In genomic region chr20:31705191-31705590, GRCh38 we compare ENCODE assay signal across 10 cellular contexts. TPM values are rescaled to one million over a fixed set of nuclear protein-coding genes. Genes with fewer than 3 reads are reported as not detected.
A peak's percentile ranks its signal among the peaks of the same experiment; 100 is the strongest.
DNase-seq lines count a peak whose midpoint lies in the region; ATAC-seq and TF ChIP-seq lines count a peak whose summit lies in the region.
"Had no signal": no experiment of that assay in that cellular context is flagged by ENCODE, and none has a peak within 500 bp of the region (broad histone marks: within the 10 kb centered on the region; RNA-seq: fewer than 3 reads in every experiment).

No MANE protein-coding gene starts in this region.

- H3K4me1 ChIP-seq in Peyer's patch (peaks cover 0 to 65% (median 4%) of the 10 kb centered on the region in 4 donors), esophagus (ENCODE audit: control insufficient read depth in 2 of 2, insufficient read depth in 2 of 2, low read length in 1 of 2) (peaks cover 11 to 21% of the 10 kb centered on the region in 2 donors), psoas muscle (peaks cover 82% of the 10 kb centered on the region)

- peaks cover 100% of the 10 kb centered on the region for H3K36me3 Mint-ChIP-seq in Calu3 (ENCODE audit: insufficient read depth, unreplicated experiment)

- no peaks in the 10 kb centered on the region for H3K27me3 Mint-ChIP-seq in Calu3 (ENCODE audit: unreplicated experiment)

- peak overlapping the region; percentile 29 for H3K4me3 Mint-ChIP-seq in Calu3 (ENCODE audit: low read depth, unreplicated experiment)

- no peak for TF ChIP-seq CTCF in Calu3 (IDR thresholded peaks at IDR 0.05; ENCODE audit: unreplicated experiment)
- TF ChIP-seq CTCF in Peyer's patch (IDR thresholded peaks at IDR 0.05), result no peak
- TF ChIP-seq CTCF in psoas muscle (IDR thresholded peaks at IDR 0.05), result no peak

- DNase-seq in Calu3, result no peak
- no peak for DNase-seq in Peyer's patch
- DNase-seq in psoas muscle, result no peak
- no peak for DNase-seq in H7
- DNase-seq in NAMALWA (ENCODE audit: low spot score), result no peak
- DNase-seq in middle frontal gyrus (ENCODE audit: extremely low spot score, low spot score), result no peak
- DNase-seq: activated CD4-positive, alpha-beta T cell treated with anti-CD3 and anti-CD28 coated beads, Interleukin-2, amount 50 U/mL, for 1 hour; SJCRH30 had no signal

- BruUV-seq in Calu3 (replicated peaks; lab: Mats Ljungman, UMichigan), result TSS peak; percentile 99

- H3K4me1 Mint-ChIP-seq in Calu3 (ENCODE audit: low read depth, unreplicated experiment), result peaks cover 85% of the 10 kb centered on the region

- no peak for TF ChIP-seq POLR2A in Peyer's patch (IDR thresholded peaks at IDR 0.05)

- H3K36me3 ChIP-seq in Peyer's patch (peaks cover 0 to 29% (median 3%) of the 10 kb centered on the region in 3 donors), esophagus (ENCODE audit: control insufficient read depth in 2 of 2, insufficient read depth in 2 of 2, low read length in 1 of 2) (peaks cover 3 to 10% of the 10 kb centered on the region in 2 donors), psoas muscle (ENCODE audit: insufficient read depth in 1 of 2, low read depth in 1 of 2) (peaks cover 23% of the 10 kb centered on the region in 2 donors), H7 (replicated peaks; ENCODE audit: control insufficient read depth, insufficient read depth, low read length) (peaks cover 3% of the 10 kb centered on the region)

- no peaks in the 10 kb centered on the region for H3K9me3 Mint-ChIP-seq in Calu3 (ENCODE audit: low read depth, unreplicated experiment)

- no peaks in the 10 kb centered on the region for H3K27me3 ChIP-seq in Peyer's patch
- H3K27me3 ChIP-seq in esophagus (ENCODE audit: control insufficient read depth in 1 of 2, insufficient read depth in 2 of 2, low read length in 2 of 2), result no peaks in the 10 kb centered on the region
- H3K27me3 ChIP-seq in psoas muscle (ENCODE audit: insufficient read depth in 3 of 3, low read length in 2 of 3), result no peaks in the 10 kb centered on the region
- H3K27me3 ChIP-seq in H7 (ENCODE audit: control insufficient read depth, insufficient read depth, low read length), result no peaks in the 10 kb centered on the region
- H3K27me3 ChIP-seq: SJCRH30 had no signal

- H3K27ac ChIP-seq in Peyer's patch, result peak overlapping the region in 3 of 4 donors; percentile 56 to 92 (median 84)
- H3K27ac ChIP-seq in esophagus (ENCODE audit: low read depth in 2 of 2, low read length in 1 of 2), result peak overlapping the region; percentile 77 to 88
- peak overlapping the region; percentile 85 for H3K27ac ChIP-seq in psoas muscle
- H3K27ac ChIP-seq: SJCRH30 had no signal

- intact Hi-C loops in Calu3 (cut with micrococcal nuclease; ENCODE audit: unreplicated experiment), result loop anchor here (2.0 kb wide), 1 partner anchor 14 kb away; no protein-coding TSS in a partner anchor
- intact Hi-C loops in psoas muscle (cut with DNase I), result no loop called here

- ATAC-seq in psoas muscle, result no peak
- ATAC-seq in HG02973 (IDR thresholded peaks at IDR 0.05; ENCODE audit: unreplicated experiment), result no peak

- H3K27ac Mint-ChIP-seq in Calu3 (ENCODE audit: unreplicated experiment), result peak overlapping the region; percentile 91

- no peak overlapping the region for H3K4me3 ChIP-seq in Peyer's patch
- no peak overlapping the region for H3K4me3 ChIP-seq in esophagus (ENCODE audit: low read depth in 1 of 2, low read length in 2 of 2)
- H3K4me3 ChIP-seq in psoas muscle, result no peak overlapping the region
- H3K4me3 ChIP-seq in H7 (ENCODE audit: insufficient read depth, low read depth, low read length), result no peak overlapping the region
- H3K4me3 ChIP-seq: SJCRH30 had no signal

- CTCF ChIA-PET in Calu3 (lab: Charles Lee), result interaction anchor here (0.5 to 3.9 kb wide), 12 partner anchors 8 to 244 kb away, joined by 3 to 84 read pairs (median 6); partner anchors contain the start of gene BCL2L1

- H3K9me3 ChIP-seq in Peyer's patch, result no peaks in the 10 kb centered on the region
- no peaks in the 10 kb centered on the region for H3K9me3 ChIP-seq in esophagus (ENCODE audit: control insufficient read depth in 2 of 2, insufficient read depth in 1 of 2, low read depth in 1 of 2, low read length in 1 of 2)
- H3K9me3 ChIP-seq in psoas muscle, result no peaks in the 10 kb centered on the region
- H3K9me3 ChIP-seq: SJCRH30 had no signal

RNA-seq across cellular contexts. Expression of gene BCL2L1, which starts 17.5 kb away (rescaled TPM):
- total RNA-seq in Calu3 (2022) (290 and 321 TPM in 2 replicates), Peyer's patch (100 to 1,000 TPM in 3 of 4 donors, 10 to 100 TPM in 1; 85.0 to 185 (median 144) TPM), psoas muscle (10 to 100 TPM; 34.5 to 95.1 (median 76.3) TPM)
- polyA plus RNA-seq in esophagus (10 to 100 TPM; 60.0 to 80.9 TPM), psoas muscle (100 to 1,000 TPM in 1 of 3 donors, 10 to 100 TPM in 2; 42.3 to 204 (median 48.2) TPM)
- total RNA-seq in H7 (2014; rRNA removed; shearing (Covaris generic)), result 38.5 and 53.6 TPM in 2 replicates

RNA-seq across cellular contexts. Expression of gene TPX2, which starts 33.9 kb away (rescaled TPM):
- total RNA-seq in Calu3 (2022) (157 and 179 TPM in 2 replicates), Peyer's patch (10 to 100 TPM in 1 of 4 donors, 1 to 10 TPM in 3; 4.4 to 26.4 (median 9.3) TPM), psoas muscle (1 to 10 TPM in 3 of 4 donors, under 1 TPM in 1; 0.63 to 2.2 (median 1.6) TPM)
- polyA plus RNA-seq in esophagus (10 to 100 TPM in 1 of 2 donors, 1 to 10 TPM in 1; 9.1 to 13.6 TPM), psoas muscle (1 to 10 TPM; 2.6 to 8.5 (median 3.4) TPM)
- total RNA-seq in H7 (2014; rRNA removed; shearing (Covaris generic)), result 119 and 157 TPM in 2 replicates
